In genomic region chr19:12913871-12914690, GRCh38 we compare ENCODE assay signal across 6 cellular contexts.
DNase-seq lines count a peak whose midpoint lies in the region; ATAC-seq and TF ChIP-seq lines count a peak whose summit lies in the region.

No MANE protein-coding gene starts in this region.

- H3K27ac ChIP-seq in neutrophil = peak overlapping the region; percentile 78

- ATAC-seq in GM19452 (IDR thresholded peaks at IDR 0.05; ENCODE audit: unreplicated experiment) (no peak), GM19324 (IDR thresholded peaks at IDR 0.05; ENCODE audit: low FRiP score, unreplicated experiment) (no peak)

- no peaks in the 10 kb centered on the region for H3K27me3 ChIP-seq in neutrophil

- H3K4me1 ChIP-seq in neutrophil (ENCODE audit: control insufficient read depth in 1 of 2, insufficient read depth in 1 of 2, low read depth in 1 of 2, low read length in 1 of 2) = peaks cover 31 to 35% of the 10 kb centered on the region in 2 experiments

- peak overlapping the region; percentile 28 to 32 for H3K4me3 ChIP-seq in neutrophil (ENCODE audit: low read depth in 1 of 2, low read length in 1 of 2)

- TF ChIP-seq CTCF in neutrophil (IDR thresholded peaks at IDR 0.05) = no peak

- no peaks in the 10 kb centered on the region for H3K9me3 ChIP-seq in neutrophil

- no peaks in the 10 kb centered on the region for H3K36me3 ChIP-seq in neutrophil

- DNase-seq in NCI-H1436 treated with DMSO at 0.1 percent for 48 hours (lab: John Stamatoyannopoulos, UW) (peak; percentile 18), NCI-H1436 (lab: John Stamatoyannopoulos, UW) (no peak)
- peak; percentile 75 for DNase-seq in activated effector memory CD4-positive, alpha-beta T cell treated with anti-CD3 and anti-CD28 coated beads, Interleukin-2, amount 50 U/mL, for 16 hours
